In the genomic region with DNA sequence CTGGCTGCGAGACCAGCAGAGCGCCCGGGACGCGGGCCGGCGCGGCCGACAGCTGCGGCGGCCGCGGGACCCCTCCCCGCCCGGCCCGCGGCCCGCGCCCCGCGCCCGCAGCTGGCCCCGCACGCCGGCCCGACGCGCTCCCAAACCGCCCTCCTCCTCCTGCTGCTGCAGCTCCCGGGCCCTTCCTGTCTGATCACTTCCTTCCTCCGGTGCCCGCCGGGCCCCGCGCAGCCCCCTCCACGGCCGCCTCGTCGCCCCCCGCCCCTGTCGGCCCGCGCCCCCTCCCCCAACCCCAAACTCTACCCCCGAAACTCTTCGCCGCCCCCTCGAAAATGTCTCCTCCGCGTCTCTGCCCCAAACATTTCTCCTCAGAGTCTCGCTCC, we compare ENCODE assay signal across 8 cellular contexts. TPM values are rescaled to one million over a fixed set of nuclear protein-coding genes. Genes with fewer than 3 reads are reported as not detected.
DNase-seq lines count a peak whose midpoint lies in the region; ATAC-seq and TF ChIP-seq lines count a peak whose summit lies in the region.

No MANE protein-coding gene starts in this region.

- TF ChIP-seq CTCF in cardiac fibroblast (IDR thresholded peaks at IDR 0.05; ENCODE audit: low read depth, low read length) = no peak
- no peak for TF ChIP-seq CTCF in liver (IDR thresholded peaks at IDR 0.05; ENCODE audit: low read depth, low read length, missing input control)

- H3K27me3 Mint-ChIP-seq in stimulated activated naive CD8-positive, alpha-beta T cell treated with anti-CD3 and anti-CD28 coated beads, Interleukin-15, amount 100 ng/mL, for 72 hours = no peaks in the 10 kb centered on the region

- H3K4me1 Mint-ChIP-seq in stimulated activated naive CD8-positive, alpha-beta T cell treated with anti-CD3 and anti-CD28 coated beads, Interleukin-15, amount 100 ng/mL, for 72 hours = peaks cover 23% of the 10 kb centered on the region

- no peaks in the 10 kb centered on the region for H3K9me3 ChIP-seq in SJSA1 (replicated peaks)
- H3K9me3 ChIP-seq in liver (ENCODE audit: control insufficient read depth in 4 of 4, low read length in 3 of 4) = no peaks in the 10 kb centered on the region

- no peaks in the 10 kb centered on the region for H3K9me3 Mint-ChIP-seq in stimulated activated naive CD8-positive, alpha-beta T cell treated with anti-CD3 and anti-CD28 coated beads, Interleukin-15, amount 100 ng/mL, for 72 hours

- no peak for TF ChIP-seq RAD21 in liver (IDR thresholded peaks at IDR 0.05)

- peak; percentile 63 for ATAC-seq in stimulated activated naive CD8-positive, alpha-beta T cell treated with anti-CD3 and anti-CD28 coated beads, Interleukin-15, amount 100 ng/mL, for 72 hours
- no peak for ATAC-seq in HG03521 (IDR thresholded peaks at IDR 0.05; ENCODE audit: unreplicated experiment)

- peak overlapping the region; percentile 62 to 65 for H3K9ac ChIP-seq in liver (ENCODE audit: low read depth in 1 of 2, low read length in 2 of 2)

- H3K36me3 ChIP-seq in SJSA1 (peaks cover 4% of the 10 kb centered on the region; the same call in 1 of the 2 replicates), liver (ENCODE audit: control insufficient read depth in 4 of 4, insufficient read depth in 3 of 4, low read depth in 1 of 4, low read length in 3 of 4) (no peaks in the 10 kb centered on the region)

- H3K27me3 ChIP-seq in SJSA1 (replicated peaks) = no peaks in the 10 kb centered on the region
- no peaks in the 10 kb centered on the region for H3K27me3 ChIP-seq in liver (ENCODE audit: control insufficient read depth in 4 of 4, insufficient read depth in 4 of 4, low read length in 3 of 4)

- H3K27ac Mint-ChIP-seq in stimulated activated naive CD8-positive, alpha-beta T cell treated with anti-CD3 and anti-CD28 coated beads, Interleukin-15, amount 100 ng/mL, for 72 hours = peak overlapping the region; percentile 87 to 96

- H3K4me3 ChIP-seq in SJSA1 (peak overlapping the region; percentile 65), cardiac fibroblast (replicated peaks in 1 of 2; ENCODE audit: low read depth in 2 of 2, low read length in 2 of 2) (peak overlapping the region; percentile 82), liver (ENCODE audit: low read depth in 1 of 3, low read length in 3 of 3) (peak overlapping the region; percentile 87 to 96 (median 88))

- WGBS in liver = under 1% methylated on average over 50 of the region's 50 CpGs

- DNase-seq in activated naive CD4-positive, alpha-beta T cell treated with Interleukin-2 at 50 U/mL for 16 hours = peak; percentile 30
- DNase-seq in activated naive CD4-positive, alpha-beta T cell (lab: John Stamatoyannopoulos, UW) = no peak
- DNase-seq in SJSA1 (ENCODE audit: low read depth in 1 of 2, low spot score in 2 of 2) (no peak), cardiac fibroblast (ENCODE audit: low read depth in 2 of 2) (peak in 1 of 2 donors; percentile 13), glomerular visceral epithelial cell (ENCODE audit: extremely low spot score) (no peak)
- no peak for DNase-seq in stimulated activated naive CD8-positive, alpha-beta T cell treated with anti-CD3 and anti-CD28 coated beads, Interleukin-15, amount 100 ng/mL, for 72 hours

- H3K4me3 Mint-ChIP-seq in stimulated activated naive CD8-positive, alpha-beta T cell treated with anti-CD3 and anti-CD28 coated beads, Interleukin-15, amount 100 ng/mL, for 72 hours = peak overlapping the region; percentile 99

- peaks cover 22% of the 10 kb centered on the region for H3K4me1 ChIP-seq in SJSA1 (replicated peaks)
- peaks cover 0 to 8% (median 6%) of the 10 kb centered on the region in 4 donors for H3K4me1 ChIP-seq in liver (ENCODE audit: control insufficient read depth in 4 of 4, insufficient read depth in 4 of 4, low read length in 3 of 4)

- H3K27ac ChIP-seq in SJSA1 = peak overlapping the region; percentile 77
- H3K27ac ChIP-seq in liver (ENCODE audit: low read depth in 1 of 2, low read length in 2 of 2) = peak overlapping the region; percentile 82 to 88

TF ChIP-seq in liver, 16 proteins besides CTCF, POLR2A, EP300 and RAD21:
- TF ChIP-seq FOXA1 (IDR thresholded peaks at IDR 0.05) (no peak), TAF1 (conservative IDR thresholded peaks at IDR 0.05) (no peak), YY1 (IDR thresholded peaks at IDR 0.05) (no peak), HNF4A (conservative IDR thresholded peaks at IDR 0.05) (no peak), RXRA (IDR thresholded peaks at IDR 0.05) (no peak), FOXA2 (IDR thresholded peaks at IDR 0.05) (no peak), JUND (IDR thresholded peaks at IDR 0.05) (no peak), HNF4G (IDR thresholded peaks at IDR 0.05) (no peak), GABPA (IDR thresholded peaks at IDR 0.05 in 1 of 2, conservative IDR thresholded peaks at IDR 0.05 in 1 of 2) (no peak), ATF3 (IDR thresholded peaks at IDR 0.05) (no peak), SP1 (IDR thresholded peaks at IDR 0.05) (no peak), EGR1 (IDR thresholded peaks at IDR 0.05; ENCODE audit: low read depth in 2 of 2) (no peak), MAX (IDR thresholded peaks at IDR 0.05) (no peak), NR2F2 (IDR thresholded peaks at IDR 0.05) (no peak)
- TF ChIP-seq, protein P1, sequence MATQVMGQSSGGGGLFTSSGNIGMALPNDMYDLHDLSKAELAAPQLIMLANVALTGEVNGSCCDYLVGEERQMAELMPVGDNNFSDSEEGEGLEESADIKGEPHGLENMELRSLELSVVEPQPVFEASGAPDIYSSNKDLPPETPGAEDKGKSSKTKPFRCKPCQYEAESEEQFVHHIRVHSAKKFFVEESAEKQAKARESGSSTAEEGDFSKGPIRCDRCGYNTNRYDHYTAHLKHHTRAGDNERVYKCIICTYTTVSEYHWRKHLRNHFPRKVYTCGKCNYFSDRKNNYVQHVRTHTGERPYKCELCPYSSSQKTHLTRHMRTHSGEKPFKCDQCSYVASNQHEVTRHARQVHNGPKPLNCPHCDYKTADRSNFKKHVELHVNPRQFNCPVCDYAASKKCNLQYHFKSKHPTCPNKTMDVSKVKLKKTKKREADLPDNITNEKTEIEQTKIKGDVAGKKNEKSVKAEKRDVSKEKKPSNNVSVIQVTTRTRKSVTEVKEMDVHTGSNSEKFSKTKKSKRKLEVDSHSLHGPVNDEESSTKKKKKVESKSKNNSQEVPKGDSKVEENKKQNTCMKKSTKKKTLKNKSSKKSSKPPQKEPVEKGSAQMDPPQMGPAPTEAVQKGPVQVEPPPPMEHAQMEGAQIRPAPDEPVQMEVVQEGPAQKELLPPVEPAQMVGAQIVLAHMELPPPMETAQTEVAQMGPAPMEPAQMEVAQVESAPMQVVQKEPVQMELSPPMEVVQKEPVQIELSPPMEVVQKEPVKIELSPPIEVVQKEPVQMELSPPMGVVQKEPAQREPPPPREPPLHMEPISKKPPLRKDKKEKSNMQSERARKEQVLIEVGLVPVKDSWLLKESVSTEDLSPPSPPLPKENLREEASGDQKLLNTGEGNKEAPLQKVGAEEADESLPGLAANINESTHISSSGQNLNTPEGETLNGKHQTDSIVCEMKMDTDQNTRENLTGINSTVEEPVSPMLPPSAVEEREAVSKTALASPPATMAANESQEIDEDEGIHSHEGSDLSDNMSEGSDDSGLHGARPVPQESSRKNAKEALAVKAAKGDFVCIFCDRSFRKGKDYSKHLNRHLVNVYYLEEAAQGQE (IDR thresholded peaks at IDR 0.05) = no peak
- TF ChIP-seq, protein P2, sequence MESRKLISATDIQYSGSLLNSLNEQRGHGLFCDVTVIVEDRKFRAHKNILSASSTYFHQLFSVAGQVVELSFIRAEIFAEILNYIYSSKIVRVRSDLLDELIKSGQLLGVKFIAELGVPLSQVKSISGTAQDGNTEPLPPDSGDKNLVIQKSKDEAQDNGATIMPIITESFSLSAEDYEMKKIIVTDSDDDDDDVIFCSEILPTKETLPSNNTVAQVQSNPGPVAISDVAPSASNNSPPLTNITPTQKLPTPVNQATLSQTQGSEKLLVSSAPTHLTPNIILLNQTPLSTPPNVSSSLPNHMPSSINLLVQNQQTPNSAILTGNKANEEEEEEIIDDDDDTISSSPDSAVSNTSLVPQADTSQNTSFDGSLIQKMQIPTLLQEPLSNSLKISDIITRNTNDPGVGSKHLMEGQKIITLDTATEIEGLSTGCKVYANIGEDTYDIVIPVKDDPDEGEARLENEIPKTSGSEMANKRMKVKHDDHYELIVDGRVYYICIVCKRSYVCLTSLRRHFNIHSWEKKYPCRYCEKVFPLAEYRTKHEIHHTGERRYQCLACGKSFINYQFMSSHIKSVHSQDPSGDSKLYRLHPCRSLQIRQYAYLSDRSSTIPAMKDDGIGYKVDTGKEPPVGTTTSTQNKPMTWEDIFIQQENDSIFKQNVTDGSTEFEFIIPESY (IDR thresholded peaks at IDR 0.05) = no peak
TF ChIP-seq in liver: peak in this region for 0.

RNA-seq across cellular contexts. Expression of gene LUZP1, which starts 0.6 kb away (rescaled TPM):
- 30.0 and 47.4 TPM in 2 replicates for total RNA-seq in SJSA1 (2014; rRNA removed; shearing (Covaris generic))
- 1 to 10 TPM; 4.3 to 5.9 TPM for total RNA-seq in liver
- polyA plus RNA-seq in liver = 1 to 10 TPM; 2.6 to 9.3 TPM

RNA-seq across cellular contexts. Expression of gene HTR1D, which starts 49.2 kb away (rescaled TPM):
- 0.24 TPM in 1 of 2 replicates, not detected in the other for total RNA-seq in SJSA1 (2014; rRNA removed; shearing (Covaris generic))
- under 1 TPM in 1 of 2 donors, not detected in 1; 0.05 TPM for total RNA-seq in liver
- polyA plus RNA-seq in liver = not detected
